8 cellular contexts compared by ENCODE assay signal in genomic region chr20:49595811-49596545, GRCh38. TPM values are rescaled to one million over a fixed set of nuclear protein-coding genes. Genes with fewer than 3 reads are reported as not detected.
DNase-seq lines count a peak whose midpoint lies in the region; ATAC-seq and TF ChIP-seq lines count a peak whose summit lies in the region.

No MANE protein-coding gene starts in this region.

- peak overlapping the region; percentile 84 for H3K27ac ChIP-seq in hepatocyte

- H3K9me2 ChIP-seq in hepatocyte (replicated peaks; ENCODE audit: insufficient read depth), result no peaks in the 10 kb centered on the region

- H3K9me3 Mint-ChIP-seq in WTC11, result peaks cover 4% of the 10 kb centered on the region; the same call in 1 of the 2 replicates

- H3K9me3 ChIP-seq in hepatocyte (ENCODE audit: low read depth), result no peaks in the 10 kb centered on the region

- peaks cover 20% of the 10 kb centered on the region for H3K4me1 ChIP-seq in hepatocyte (ENCODE audit: insufficient read depth)

- ATAC-seq in GM19455 (IDR thresholded peaks at IDR 0.05; ENCODE audit: unreplicated experiment) (no peak), left colon (no peak), WTC11 (no peak)

- H3K4me2 ChIP-seq in hepatocyte, result no peak overlapping the region

- no peaks in the 10 kb centered on the region; the same call in none of the 2 replicates for H3K27me3 Mint-ChIP-seq in WTC11 (ENCODE audit: low read depth)

- H3K79me2 ChIP-seq in hepatocyte, result no peaks in the 10 kb centered on the region

- H3K4me1 Mint-ChIP-seq in WTC11, result peaks cover 6% of the 10 kb centered on the region; the same call in 1 of the 2 replicates

- no peaks in the 10 kb centered on the region for H3K27me3 ChIP-seq in hepatocyte

- H2AFZ ChIP-seq in hepatocyte, result no peak overlapping the region

- POLR2A ChIA-PET in WTC11 (lab: Charles Lee), result no interaction called here

- no peaks in the 10 kb centered on the region for H4K20me1 ChIP-seq in hepatocyte (ENCODE audit: insufficient read depth, poor library complexity, severe bottlenecking)

- no peak overlapping the region for H3K4me3 ChIP-seq in hepatocyte

- no peaks in the 10 kb centered on the region for H3K36me3 Mint-ChIP-seq in WTC11

- no peak overlapping the region for H3K4me3 Mint-ChIP-seq in WTC11

- H3K36me3 ChIP-seq in hepatocyte (replicated peaks; ENCODE audit: insufficient read depth, low read depth), result no peaks in the 10 kb centered on the region

- no peak overlapping the region for H3K27ac Mint-ChIP-seq in WTC11

- CTCF ChIA-PET in WTC11 (lab: Charles Lee), result interaction anchor here (1.4 to 4.5 kb wide), 3 partner anchors 13 to 54 kb away, joined by 6 to 32 read pairs (median 10); no protein-coding TSS in a partner anchor

- TF ChIP-seq CTCF in hepatocyte (IDR thresholded peaks at IDR 0.05; ENCODE audit: poor library complexity) (no peak), WTC11 (IDR thresholded peaks at IDR 0.05) (no peak)

- WGBS in hepatocyte (ENCODE audit: low lambda C conversion rate, missing lambda C conversion rate), result 86% methylated on average over 15 of the region's 15 CpGs

- intact Hi-C loops in left colon (cut with DNase I, micrococcal nuclease), result no loop called here

- DNase-seq in LHCN-M2 (ENCODE audit: low read depth), result peak; percentile 93
- DNase-seq in activated CD8-positive, alpha-beta memory T cell treated with anti-CD3 and anti-CD28 coated beads for 48 hours (ENCODE audit: low read depth in 2 of 3, low spot score in 2 of 3), result peak; percentile 69 to 75 (median 73)
- no peak for DNase-seq in hepatocyte (ENCODE audit: low spot score)
- peak; percentile 61 for DNase-seq in stimulated activated CD8-positive, alpha-beta memory T cell treated with anti-CD3 and anti-CD28 coated beads, Interleukin-7, amount 100 ng/mL, for 24 hours (ENCODE audit: low read depth)
- DNase-seq in DMS79 (lab: John Stamatoyannopoulos, UW), result no peak
- no peak for DNase-seq in left colon
- no peak for DNase-seq in WTC11 (ENCODE audit: low spot score)

TF ChIP-seq in WTC11, 78 proteins besides CTCF, POLR2A, EP300 and RAD21:
- TF ChIP-seq ZNF281 (CRISPR knock-in tag; IDR thresholded peaks at IDR 0.05) (no peak), ZNF219 (CRISPR knock-in tag; IDR thresholded peaks at IDR 0.05; ENCODE audit: borderline replicate concordance) (no peak), EMX1 (CRISPR knock-in tag; IDR thresholded peaks at IDR 0.05) (no peak), JUN (CRISPR knock-in tag; IDR thresholded peaks at IDR 0.05) (no peak), ZMAT4 (CRISPR knock-in tag; IDR thresholded peaks at IDR 0.05) (no peak), JAZF1 (CRISPR knock-in tag; IDR thresholded peaks at IDR 0.05) (no peak), FOXP4 (CRISPR knock-in tag; IDR thresholded peaks at IDR 0.05) (no peak), MLX (CRISPR knock-in tag; IDR thresholded peaks at IDR 0.05) (no peak), MXD4 (CRISPR knock-in tag; IDR thresholded peaks at IDR 0.05; ENCODE audit: borderline replicate concordance) (no peak), ZBTB43 (CRISPR knock-in tag; IDR thresholded peaks at IDR 0.05) (no peak), CDX4 (CRISPR knock-in tag; IDR thresholded peaks at IDR 0.05; ENCODE audit: borderline replicate concordance) (no peak), ELF4 (CRISPR knock-in tag; IDR thresholded peaks at IDR 0.05; ENCODE audit: low read depth) (no peak), OVOL2 (CRISPR knock-in tag; IDR thresholded peaks at IDR 0.05; ENCODE audit: borderline replicate concordance) (no peak), ZNF138 (CRISPR knock-in tag; conservative IDR thresholded peaks at IDR 0.05) (no peak), CBFB (CRISPR knock-in tag; IDR thresholded peaks at IDR 0.05; ENCODE audit: low read depth) (no peak), TEAD1 (CRISPR knock-in tag; IDR thresholded peaks at IDR 0.05) (no peak)

RNA-seq across cellular contexts. Expression of gene PTGIS, which starts 28.0 kb away (rescaled TPM):
- total RNA-seq in LHCN-M2 (2014; rRNA removed) (0.19 and 0.92 TPM in 2 replicates), hepatocyte (22.5 and 26.1 TPM in 2 replicates), left colon (10 to 100 TPM in 1 of 2 donors, 1 to 10 TPM in 1; 4.5 to 13.0 TPM), WTC11 (2021) (24.3 to 37.0 TPM (median 34.4 TPM) in 3 replicates)
- polyA plus RNA-seq in LHCN-M2 (2012), result 0.74 TPM
- 25.4 and 27.4 TPM in 2 replicates for polyA plus RNA-seq in hepatocyte

Comparison
In these comparisons a context has a peak if more than half of its experiments do, and no peak if none do; other contexts are left out.
1. DNase-seq: peak in LHCN-M2 (single experiment), activated CD8-positive, alpha-beta memory T cell treated with anti-CD3 and anti-CD28 coated beads for 48 hours (3 of 3) and stimulated activated CD8-positive, alpha-beta memory T cell treated with anti-CD3 and anti-CD28 coated beads, Interleukin-7, amount 100 ng/mL, for 24 hours (single experiment); none in hepatocyte (single experiment), DMS79 (single experiment), left colon (0 of 2) and WTC11 (single experiment).